23 cellular contexts compared by ENCODE assay signal in genomic region chr15:45550436-45550835, GRCh38. TPM values are rescaled to one million over a fixed set of nuclear protein-coding genes. Genes with fewer than 3 reads are reported as not detected.
DNase-seq lines count a peak whose midpoint lies in the region; ATAC-seq, FAIRE-seq and TF ChIP-seq lines count a peak whose summit lies in the region.
"Had no signal": no experiment of that assay in that cellular context is flagged by ENCODE, and none has a peak within 500 bp of the region (broad histone marks: within the 10 kb centered on the region; RNA-seq: fewer than 3 reads in every experiment).

No MANE protein-coding gene starts in this region.

- H3K4me1 ChIP-seq in fibroblast of lung (ENCODE audit: control insufficient read depth, extremely low read depth, insufficient read depth, low read length), result no peaks in the 10 kb centered on the region
- H3K4me1 ChIP-seq in small intestine (ENCODE audit: control insufficient read depth in 2 of 2, insufficient read depth in 1 of 2, low read depth in 1 of 2, low read length in 1 of 2), result no peaks in the 10 kb centered on the region
- H3K4me1 ChIP-seq: Caco-2, heart left ventricle, right atrium auricular region had no signal

- H3K4me2 ChIP-seq in fibroblast of lung (ENCODE audit: extremely low read depth, insufficient read depth, low read length), result no peak overlapping the region

- no peaks in the 10 kb centered on the region for H3K9me3 ChIP-seq in fibroblast of lung (ENCODE audit: control insufficient read depth, insufficient read depth, low read depth, low read length)
- no peaks in the 10 kb centered on the region for H3K9me3 ChIP-seq in small intestine (ENCODE audit: control insufficient read depth, low read depth)
- H3K9me3 ChIP-seq: Caco-2, heart left ventricle, right atrium auricular region had no signal

- H3K4me3 ChIP-seq in fibroblast of lung (replicated peaks in 1 of 4; ENCODE audit: control extremely low read depth in 1 of 4, insufficient read depth in 1 of 4, low read depth in 3 of 4, low read length in 4 of 4), result no peak overlapping the region
- H3K4me3 ChIP-seq in small intestine (ENCODE audit: low read depth in 1 of 2, low read length in 2 of 2), result no peak overlapping the region
- H3K4me3 ChIP-seq: heart left ventricle, right atrium auricular region had no signal

- H3K4me3 Mint-ChIP-seq in osteocyte (ENCODE audit: unreplicated experiment), result no peak overlapping the region
- no peak overlapping the region for H3K4me3 Mint-ChIP-seq in activated CD4-positive, alpha-beta memory T cell treated with anti-CD3 and anti-CD28 coated beads, Interleukin-2, amount 10 ng/mL, durations not matched to agents 7 days and 5 days
- H3K4me3 Mint-ChIP-seq: activated naive CD8-positive, alpha-beta T cell treated with anti-CD3 and anti-CD28 coated beads, Interleukin-2, amount 10 ng/mL, durations not matched to agents 7 days and 5 days; B cell; T-helper 1 cell treated with Interleukin-12 subunit alpha and Interleukin-12 subunit beta and Interleukin-4 antibody, amounts not matched to agents 30 μg/mL and 1 μg/mL, for 36 hours had no signal

- H4K20me1 ChIP-seq in fibroblast of lung (ENCODE audit: control insufficient read depth, extremely low read depth, insufficient read depth, low read length), result no peaks in the 10 kb centered on the region

- H3K27ac Mint-ChIP-seq in osteocyte (ENCODE audit: unreplicated experiment), result peak overlapping the region; percentile 92
- H3K27ac Mint-ChIP-seq in activated CD4-positive, alpha-beta memory T cell treated with anti-CD3 and anti-CD28 coated beads, Interleukin-2, amount 10 ng/mL, durations not matched to agents 7 days and 5 days, result no peak overlapping the region
- H3K27ac Mint-ChIP-seq: activated naive CD8-positive, alpha-beta T cell treated with anti-CD3 and anti-CD28 coated beads, Interleukin-2, amount 10 ng/mL, durations not matched to agents 7 days and 5 days; B cell; T-helper 1 cell treated with Interleukin-12 subunit alpha and Interleukin-12 subunit beta and Interleukin-4 antibody, amounts not matched to agents 30 μg/mL and 1 μg/mL, for 36 hours had no signal

- ATAC-seq in SK-N-SH treated with all-trans-retinoic acid at 6 μM for 48 hours (peak; percentile 41; the same call in 1 of the 3 replicates), HG03139 (IDR thresholded peaks at IDR 0.05; ENCODE audit: unreplicated experiment) (no peak)
- ATAC-seq: heart left ventricle had no signal

- no peaks in the 10 kb centered on the region for H3K36me3 Mint-ChIP-seq in osteocyte (ENCODE audit: unreplicated experiment)
- H3K36me3 Mint-ChIP-seq in activated CD4-positive, alpha-beta memory T cell treated with anti-CD3 and anti-CD28 coated beads, Interleukin-2, amount 10 ng/mL, durations not matched to agents 7 days and 5 days (ENCODE audit: low read depth), result no peaks in the 10 kb centered on the region
- H3K36me3 Mint-ChIP-seq: activated naive CD8-positive, alpha-beta T cell treated with anti-CD3 and anti-CD28 coated beads, Interleukin-2, amount 10 ng/mL, durations not matched to agents 7 days and 5 days had no signal

- CTCF ChIA-PET in activated CD4-positive, alpha-beta memory T cell treated with anti-CD3 and anti-CD28 coated beads, Interleukin-2, amount 10 ng/mL, durations not matched to agents 7 days and 5 days (lab: Charles Lee), result no interaction called here

- H3K9ac ChIP-seq in fibroblast of lung (ENCODE audit: insufficient read depth, low read length), result no peak overlapping the region

- 84 to 89% (median 88%) methylated on average over 3 of the region's 3 CpGs for WGBS in small intestine, 3 donors

- H3K4me1 Mint-ChIP-seq in osteocyte (ENCODE audit: unreplicated experiment), result peaks cover 36% of the 10 kb centered on the region
- no peaks in the 10 kb centered on the region for H3K4me1 Mint-ChIP-seq in activated CD4-positive, alpha-beta memory T cell treated with anti-CD3 and anti-CD28 coated beads, Interleukin-2, amount 10 ng/mL, durations not matched to agents 7 days and 5 days
- H3K4me1 Mint-ChIP-seq: activated naive CD8-positive, alpha-beta T cell treated with anti-CD3 and anti-CD28 coated beads, Interleukin-2, amount 10 ng/mL, durations not matched to agents 7 days and 5 days had no signal

- no peak overlapping the region for H2AFZ ChIP-seq in fibroblast of lung (ENCODE audit: low read length)

- H3K9me3 Mint-ChIP-seq in osteocyte (ENCODE audit: unreplicated experiment), result no peaks in the 10 kb centered on the region
- no peaks in the 10 kb centered on the region for H3K9me3 Mint-ChIP-seq in activated CD4-positive, alpha-beta memory T cell treated with anti-CD3 and anti-CD28 coated beads, Interleukin-2, amount 10 ng/mL, durations not matched to agents 7 days and 5 days
- H3K9me3 Mint-ChIP-seq: activated naive CD8-positive, alpha-beta T cell treated with anti-CD3 and anti-CD28 coated beads, Interleukin-2, amount 10 ng/mL, durations not matched to agents 7 days and 5 days; T-helper 1 cell treated with Interleukin-12 subunit alpha and Interleukin-12 subunit beta and Interleukin-4 antibody, amounts not matched to agents 30 μg/mL and 1 μg/mL, for 36 hours had no signal

- POLR2A ChIA-PET in activated CD4-positive, alpha-beta memory T cell treated with anti-CD3 and anti-CD28 coated beads, Interleukin-2, amount 10 ng/mL, durations not matched to agents 7 days and 5 days (lab: Charles Lee), result no interaction called here

- DNase-seq in HS-27A (ENCODE audit: low read depth), result peak; percentile 58
- DNase-seq in fibroblast of lung (ENCODE audit: low read depth in 2 of 2), result peak; percentile 27 to 29
- DNase-seq in osteocyte (ENCODE audit: extremely low spot score, unreplicated experiment), result no peak
- DNase-seq in small intestine, result no peak
- DNase-seq in iPS-NIHi11 (ENCODE audit: low spot score), result no peak
- no peak for DNase-seq in activated CD4-positive, alpha-beta memory T cell treated with anti-CD3 and anti-CD28 coated beads, Interleukin-2, amount 10 ng/mL, durations not matched to agents 7 days and 5 days
- DNase-seq: activated CD4-positive, alpha-beta T cell treated with anti-CD3 and anti-CD28 coated beads, Interleukin-2, amount 50 U/mL, for 1 hour; activated CD8-positive, alpha-beta memory T cell treated with anti-CD3 and anti-CD28 coated beads, Interleukin-2, amount 50 U/mL, for 4 hours; activated naive CD8-positive, alpha-beta T cell treated with anti-CD3 and anti-CD28 coated beads, Interleukin-2, amount 10 ng/mL, durations not matched to agents 7 days and 5 days; Caco-2; DND-41; erythroblast; heart left ventricle; NCI-H1417; NCI-H526 treated with DMSO at 0.1 percent for 48 hours; nucleus accumbens had no signal

- no peak for TF ChIP-seq CTCF in fibroblast of lung (conservative IDR thresholded peaks at IDR 0.05 in 1 of 2, IDR thresholded peaks at IDR 0.05 in 1 of 2; ENCODE audit: low read depth in 1 of 2, low read length in 2 of 2)
- TF ChIP-seq CTCF in osteocyte (IDR thresholded peaks at IDR 0.05), result no peak

- H3K79me2 ChIP-seq in fibroblast of lung (ENCODE audit: control insufficient read depth, insufficient read depth, low read length), result no peaks in the 10 kb centered on the region

- FAIRE-seq in small intestine (lab: Jason Lieb, UNC), result no peak
- FAIRE-seq: H54, islet of Langerhans had no signal

- H3K27me3 ChIP-seq in fibroblast of lung (ENCODE audit: control insufficient read depth, insufficient read depth, low read length), result no peaks in the 10 kb centered on the region
- no peaks in the 10 kb centered on the region for H3K27me3 ChIP-seq in small intestine (ENCODE audit: control insufficient read depth in 2 of 2, insufficient read depth in 2 of 2, low read length in 2 of 2)
- H3K27me3 ChIP-seq: right atrium auricular region had no signal

- H3K27ac ChIP-seq in fibroblast of lung (ENCODE audit: insufficient read depth, low read length) (no peak overlapping the region), small intestine (ENCODE audit: low read depth in 1 of 2, low read length in 1 of 2) (no peak overlapping the region)
- H3K27ac ChIP-seq: heart left ventricle, right atrium auricular region had no signal

- no peaks in the 10 kb centered on the region for H3K36me3 ChIP-seq in fibroblast of lung (ENCODE audit: control insufficient read depth, insufficient read depth, low read length)
- no peaks in the 10 kb centered on the region for H3K36me3 ChIP-seq in small intestine (ENCODE audit: control insufficient read depth in 2 of 2, insufficient read depth in 2 of 2, low read length in 2 of 2)
- H3K36me3 ChIP-seq: heart left ventricle, right atrium auricular region had no signal

- H3K27me3 Mint-ChIP-seq in osteocyte (ENCODE audit: unreplicated experiment), result peaks cover 2% of the 10 kb centered on the region
- H3K27me3 Mint-ChIP-seq in activated CD4-positive, alpha-beta memory T cell treated with anti-CD3 and anti-CD28 coated beads, Interleukin-2, amount 10 ng/mL, durations not matched to agents 7 days and 5 days, result peaks cover 24% of the 10 kb centered on the region

RNA-seq across cellular contexts. Expression of gene SLC30A4, which starts 27.9 kb away (rescaled TPM):
- total RNA-seq in fibroblast of lung, result 9.8 and 12.2 TPM in 2 replicates
- 5.5 and 6.7 TPM in 2 replicates for polyA plus RNA-seq in fibroblast of lung
- 4.0 and 4.7 TPM in 2 replicates for polyA plus RNA-seq in fibroblast of lung (2012)
- 5.6 and 6.0 TPM in 2 replicates for polyA minus RNA-seq in fibroblast of lung (ENCODE audit: low replicate concordance)
- total RNA-seq in osteocyte, result 14.8 and 15.4 TPM in 2 replicates
- 10 to 100 TPM in 2 of 3 donors, 1 to 10 TPM in 1; 5.3 to 13.6 (median 12.4) TPM for polyA plus RNA-seq in small intestine
- 1 to 10 TPM; 3.2 to 3.3 TPM for total RNA-seq in activated CD4-positive, alpha-beta memory T cell treated with anti-CD3 and anti-CD28 coated beads, Interleukin-2, amount 10 ng/mL, durations not matched to agents 7 days and 5 days

RNA-seq across cellular contexts. Expression of gene BLOC1S6, which starts 36.7 kb away (rescaled TPM):
- 84.6 and 91.9 TPM in 2 replicates for total RNA-seq in fibroblast of lung
- 34.2 and 38.3 TPM in 2 replicates for polyA plus RNA-seq in fibroblast of lung
- 44.9 and 50.2 TPM in 2 replicates for polyA plus RNA-seq in fibroblast of lung (2012)
- 3.1 and 4.6 TPM in 2 replicates for polyA minus RNA-seq in fibroblast of lung (ENCODE audit: low replicate concordance)
- total RNA-seq in osteocyte, result 48.8 and 49.7 TPM in 2 replicates
- polyA plus RNA-seq in small intestine, result 10 to 100 TPM; 14.3 to 24.2 (median 19.5) TPM
- total RNA-seq in activated CD4-positive, alpha-beta memory T cell treated with anti-CD3 and anti-CD28 coated beads, Interleukin-2, amount 10 ng/mL, durations not matched to agents 7 days and 5 days, result 10 to 100 TPM; 39.3 to 43.1 TPM

Comparison
In these comparisons a context has a peak if more than half of its experiments do, and no peak if none do; other contexts are left out.
1. DNase-seq: peak in HS-27A (single experiment) and fibroblast of lung (2 of 2); none in osteocyte (single experiment), small intestine (single experiment), iPS-NIHi11 (single experiment) and activated CD4-positive, alpha-beta memory T cell treated with anti-CD3 and anti-CD28 coated beads, Interleukin-2, amount 10 ng/mL, durations not matched to agents 7 days and 5 days (single experiment).